In genomic region chr2:151810506-151810905, GRCh38 we compare ENCODE assay signal across 18 cellular contexts. TPM values are rescaled to one million over a fixed set of nuclear protein-coding genes. Genes with fewer than 3 reads are reported as not detected.
DNase-seq lines count a peak whose midpoint lies in the region; ATAC-seq and TF ChIP-seq lines count a peak whose summit lies in the region.
"Had no signal": no experiment of that assay in that cellular context is flagged by ENCODE, and none has a peak within 500 bp of the region (broad histone marks: within the 10 kb centered on the region; RNA-seq: fewer than 3 reads in every experiment).

No MANE protein-coding gene starts in this region.

- ATAC-seq in CD8-positive, alpha-beta T cell, result no peak

- CTCF ChIA-PET in CD8-positive, alpha-beta T cell (lab: Charles Lee), result no interaction called here
- CTCF ChIA-PET in Calu3 (lab: Charles Lee), result no interaction called here

- no TSS peak for BruUV-seq in Calu3 (replicated peaks; lab: Mats Ljungman, UMichigan)

- no peak overlapping the region for H3K4me3 ChIP-seq in CD8-positive, alpha-beta T cell (ENCODE audit: low read depth, low read length)
- no peak overlapping the region for H3K4me3 ChIP-seq in hepatocyte
- H3K4me3 ChIP-seq: BLaER1 had no signal

- TF ChIP-seq CTCF in CD8-positive, alpha-beta T cell (IDR thresholded peaks at IDR 0.05), result no peak
- TF ChIP-seq CTCF in hepatocyte (IDR thresholded peaks at IDR 0.05; ENCODE audit: poor library complexity) (no peak), Calu3 (IDR thresholded peaks at IDR 0.05; ENCODE audit: unreplicated experiment) (no peak)

- no peaks in the 10 kb centered on the region for H3K9me3 Mint-ChIP-seq in activated naive CD8-positive, alpha-beta T cell (ENCODE audit: low read depth)
- no peaks in the 10 kb centered on the region for H3K9me3 Mint-ChIP-seq in activated naive CD8-positive, alpha-beta T cell treated with anti-CD3 and anti-CD28 coated beads for 36 hours
- H3K9me3 Mint-ChIP-seq in CD8-positive, alpha-beta T cell, result no peaks in the 10 kb centered on the region
- no peaks in the 10 kb centered on the region for H3K9me3 Mint-ChIP-seq in Calu3 (ENCODE audit: low read depth, unreplicated experiment)
- H3K9me3 Mint-ChIP-seq: CD8-positive, alpha-beta memory T cell; H9 had no signal

- peaks cover 18% of the 10 kb centered on the region for H3K36me3 ChIP-seq in CD8-positive, alpha-beta T cell (ENCODE audit: insufficient read depth, low read length)
- no peaks in the 10 kb centered on the region for H3K36me3 ChIP-seq in hepatocyte (replicated peaks; ENCODE audit: insufficient read depth, low read depth)

- no peak for DNase-seq in activated naive CD8-positive, alpha-beta T cell treated with anti-CD3 and anti-CD28 coated beads for 36 hours
- no peak for DNase-seq in CD8-positive, alpha-beta T cell
- DNase-seq in hepatocyte (ENCODE audit: low spot score), result peak; percentile 10
- no peak for DNase-seq in Calu3
- no peak for DNase-seq in SKM-1 (lab: John Stamatoyannopoulos, UW; ENCODE audit: unreplicated experiment)
- no peak for DNase-seq in activated T-cell treated with anti-CD3 and anti-CD28 coated beads, Interleukin-2, amount 50 U/mL, for 1 hour
- DNase-seq: 8988T; AML-193; Caco-2; CD8-positive, alpha-beta memory T cell; DMS53; GF-D8; GOT3; H9; IMR-90; KG1 had no signal

- peaks cover 22% of the 10 kb centered on the region for H3K36me3 Mint-ChIP-seq in activated naive CD8-positive, alpha-beta T cell
- H3K36me3 Mint-ChIP-seq in activated naive CD8-positive, alpha-beta T cell treated with anti-CD3 and anti-CD28 coated beads for 36 hours, result peaks cover 30% of the 10 kb centered on the region
- peaks cover 45% of the 10 kb centered on the region for H3K36me3 Mint-ChIP-seq in CD8-positive, alpha-beta T cell
- H3K36me3 Mint-ChIP-seq in Calu3 (ENCODE audit: insufficient read depth, unreplicated experiment), result peaks cover 5% of the 10 kb centered on the region

- peaks cover 13% of the 10 kb centered on the region for H3K79me2 ChIP-seq in hepatocyte

- no peaks in the 10 kb centered on the region for H3K27me3 ChIP-seq in CD8-positive, alpha-beta T cell (ENCODE audit: insufficient read depth, low read length)
- H3K27me3 ChIP-seq in hepatocyte, result no peaks in the 10 kb centered on the region
- H3K27me3 ChIP-seq: BLaER1 had no signal

- peaks cover 12% of the 10 kb centered on the region for H3K4me1 ChIP-seq in CD8-positive, alpha-beta T cell (ENCODE audit: insufficient read depth, low read length)
- no peaks in the 10 kb centered on the region for H3K4me1 ChIP-seq in hepatocyte (ENCODE audit: insufficient read depth)
- H3K4me1 ChIP-seq: BLaER1, Caco-2 had no signal

- H2AFZ ChIP-seq in hepatocyte, result no peak overlapping the region

- no peaks in the 10 kb centered on the region for H3K9me3 ChIP-seq in CD8-positive, alpha-beta T cell (ENCODE audit: low read length)
- H3K9me3 ChIP-seq in hepatocyte (ENCODE audit: low read depth), result peaks cover 5% of the 10 kb centered on the region
- H3K9me3 ChIP-seq: Caco-2 had no signal

- H4K20me1 ChIP-seq in hepatocyte (ENCODE audit: insufficient read depth, poor library complexity, severe bottlenecking), result no peaks in the 10 kb centered on the region

- no peak overlapping the region for H3K4me3 Mint-ChIP-seq in activated naive CD8-positive, alpha-beta T cell
- H3K4me3 Mint-ChIP-seq in activated naive CD8-positive, alpha-beta T cell treated with anti-CD3 and anti-CD28 coated beads for 36 hours, result no peak overlapping the region
- H3K4me3 Mint-ChIP-seq in CD8-positive, alpha-beta T cell, result no peak overlapping the region
- H3K4me3 Mint-ChIP-seq in Calu3 (ENCODE audit: low read depth, unreplicated experiment), result no peak overlapping the region
- H3K4me3 Mint-ChIP-seq: CD8-positive, alpha-beta memory T cell; H9 had no signal

- 30% methylated on average over 1 of the region's 1 CpG for WGBS in hepatocyte (ENCODE audit: low lambda C conversion rate, missing lambda C conversion rate)

- H3K27ac ChIP-seq in CD8-positive, alpha-beta T cell (ENCODE audit: low read depth, low read length), result no peak overlapping the region
- peak overlapping the region; percentile 28 for H3K27ac ChIP-seq in hepatocyte
- H3K27ac ChIP-seq: BLaER1 had no signal

- H3K9me2 ChIP-seq in hepatocyte (replicated peaks; ENCODE audit: insufficient read depth), result no peaks in the 10 kb centered on the region

- H3K4me1 Mint-ChIP-seq in activated naive CD8-positive, alpha-beta T cell (ENCODE audit: low read depth), result peaks cover 10% of the 10 kb centered on the region
- H3K4me1 Mint-ChIP-seq in activated naive CD8-positive, alpha-beta T cell treated with anti-CD3 and anti-CD28 coated beads for 36 hours, result no peaks in the 10 kb centered on the region
- H3K4me1 Mint-ChIP-seq in CD8-positive, alpha-beta T cell (ENCODE audit: low read depth), result peaks cover 10% of the 10 kb centered on the region
- no peaks in the 10 kb centered on the region for H3K4me1 Mint-ChIP-seq in Calu3 (ENCODE audit: low read depth, unreplicated experiment)
- H3K4me1 Mint-ChIP-seq: H9 had no signal

- H3K27ac Mint-ChIP-seq in activated naive CD8-positive, alpha-beta T cell, result peak overlapping the region; percentile 13
- H3K27ac Mint-ChIP-seq in activated naive CD8-positive, alpha-beta T cell treated with anti-CD3 and anti-CD28 coated beads for 36 hours, result no peak overlapping the region
- H3K27ac Mint-ChIP-seq in CD8-positive, alpha-beta T cell, result peak overlapping the region; percentile 18
- H3K27ac Mint-ChIP-seq in Calu3 (ENCODE audit: unreplicated experiment), result no peak overlapping the region
- H3K27ac Mint-ChIP-seq: H9 had no signal

- no peaks in the 10 kb centered on the region for H3K27me3 Mint-ChIP-seq in activated naive CD8-positive, alpha-beta T cell
- no peaks in the 10 kb centered on the region for H3K27me3 Mint-ChIP-seq in activated naive CD8-positive, alpha-beta T cell treated with anti-CD3 and anti-CD28 coated beads for 36 hours
- no peaks in the 10 kb centered on the region for H3K27me3 Mint-ChIP-seq in CD8-positive, alpha-beta T cell (ENCODE audit: low read depth)
- no peaks in the 10 kb centered on the region for H3K27me3 Mint-ChIP-seq in Calu3 (ENCODE audit: unreplicated experiment)
- H3K27me3 Mint-ChIP-seq: CD8-positive, alpha-beta memory T cell had no signal

- intact Hi-C loops in CD8-positive, alpha-beta T cell (cut with DNase I, micrococcal nuclease), result no loop called here
- intact Hi-C loops in Calu3 (cut with micrococcal nuclease; ENCODE audit: unreplicated experiment), result no loop called here

- H3K4me2 ChIP-seq in hepatocyte, result peak overlapping the region; percentile 29
- H3K4me2 ChIP-seq: BLaER1 had no signal

- POLR2A ChIA-PET in CD8-positive, alpha-beta T cell (lab: Charles Lee), result interaction anchor here (1.5 kb wide), 2 partner anchors 10 to 16 kb away, joined by 3 read pairs; no protein-coding TSS in a partner anchor

RNA-seq across cellular contexts. Expression of gene ARL5A, which starts 17.7 kb away (rescaled TPM):
- total RNA-seq in activated naive CD8-positive, alpha-beta T cell treated with anti-CD3 and anti-CD28 coated beads for 36 hours, result 10 to 100 TPM; 81.2 to 81.7 TPM
- 10 to 100 TPM; 18.8 to 24.1 TPM for total RNA-seq in CD8-positive, alpha-beta T cell
- total RNA-seq in hepatocyte (66.4 and 68.3 TPM in 2 replicates), Calu3 (2022) (45.0 and 53.7 TPM in 2 replicates)
- 23.2 and 23.4 TPM in 2 replicates for polyA plus RNA-seq in hepatocyte

Comparison
In these comparisons a context has a peak if more than half of its experiments do, and no peak if none do; other contexts are left out.
1. H3K27ac Mint-ChIP-seq: peak in activated naive CD8-positive, alpha-beta T cell (single experiment) and CD8-positive, alpha-beta T cell (single experiment); none in activated naive CD8-positive, alpha-beta T cell treated with anti-CD3 and anti-CD28 coated beads for 36 hours (single experiment) and Calu3 (single experiment).